In the genomic region with DNA sequence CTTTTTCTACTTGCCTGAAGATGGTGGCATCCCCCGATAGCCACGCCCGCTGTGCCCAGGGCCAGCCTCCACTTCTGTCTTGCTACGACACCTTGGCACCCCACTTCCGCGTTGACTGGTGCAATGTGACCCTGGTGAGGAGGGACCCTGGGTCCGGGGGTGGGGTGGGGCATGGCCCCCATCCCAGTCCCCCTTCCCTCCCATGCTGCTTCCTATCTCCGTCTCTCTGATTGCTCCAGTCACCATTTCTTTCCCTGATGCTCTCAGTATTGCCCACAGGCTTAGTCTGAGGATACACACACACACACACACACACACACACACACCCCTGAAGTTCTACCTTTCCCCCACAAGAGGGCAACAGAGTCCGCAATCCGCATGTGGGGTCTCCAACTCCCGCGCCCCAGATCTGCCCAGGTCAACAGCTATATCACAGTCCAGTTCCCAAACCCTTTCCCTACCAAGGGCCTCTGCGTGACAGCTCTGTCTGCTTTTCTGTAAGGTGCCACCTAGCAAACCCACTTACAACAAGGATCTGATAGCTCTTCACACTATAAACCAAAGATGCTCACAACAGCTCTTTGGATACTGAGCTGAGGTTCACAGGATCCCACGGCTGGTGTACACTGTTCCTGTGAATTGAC, we compare ENCODE assay signal across 8 cellular contexts. TPM values are rescaled to one million over a fixed set of nuclear protein-coding genes. Genes with fewer than 3 reads are reported as not detected.
DNase-seq lines count a peak whose midpoint lies in the region; ATAC-seq and TF ChIP-seq lines count a peak whose summit lies in the region.

No MANE protein-coding gene starts in this region.

- H3K36me3 ChIP-seq in SK-N-SH (replicated peaks in 1 of 2; ENCODE audit: control insufficient read depth in 1 of 2, insufficient read depth in 2 of 2, low read length in 1 of 2), result no peaks in the 10 kb centered on the region

- H3K4me3 ChIP-seq in SK-N-SH (ENCODE audit: low read depth in 2 of 2, low read length in 1 of 2), result no peak overlapping the region
- no peak overlapping the region for H3K4me3 ChIP-seq in right cardiac atrium (ENCODE audit: low read length)

- intact Hi-C loops in right cardiac atrium (cut with DNase I), result loop anchor here in 3 of 4 donors (5.0 to 10.0 kb wide), 2 partner anchors 52 to 54 kb away; no protein-coding TSS in a partner anchor

- DNase-seq in DMS79 (lab: John Stamatoyannopoulos, UW), result peak; percentile 40
- DNase-seq in LHCN-M2 (ENCODE audit: low read depth), result peak; percentile 63
- peak; percentile 90 for DNase-seq in SK-N-SH
- peak; percentile 49 for DNase-seq in activated naive CD8-positive, alpha-beta T cell treated with anti-CD3 and anti-CD28 coated beads, Interleukin-2, amount 50 U/mL, for 24 hours
- peak; percentile 52 to 75 (median 65) for DNase-seq in right cardiac atrium
- DNase-seq in stimulated activated CD4-positive, alpha-beta T cell treated with anti-CD3 and anti-CD28 coated beads, Interleukin-12 subunit alpha, Interleukin-12 subunit beta, amount 100 ng/mL, for 4 hours, result peak; percentile 42

- CTCF ChIA-PET in SK-N-SH (lab: Yijun Ruan, JAX), result interaction anchor here (0.6 to 17.0 kb wide), 58 partner anchors 8 to 413 kb away, joined by 3 to 517 read pairs (median 5); a partner anchor contains a TSS

- POLR2A ChIA-PET in SK-N-SH (lab: Yijun Ruan, JAX), result interaction anchor here (1.1 kb wide), 1 partner anchor 9 kb away, joined by 5 read pairs; no protein-coding TSS in a partner anchor

- no peak overlapping the region for H3K9ac ChIP-seq in SK-N-SH

- H3K36me3 Mint-ChIP-seq in activated naive CD8-positive, alpha-beta T cell treated with anti-CD3 and anti-CD28 coated beads, Interleukin-2, amount 50 U/mL, for 24 hours (ENCODE audit: low read depth), result no peaks in the 10 kb centered on the region

- H4K20me1 ChIP-seq in SK-N-SH (ENCODE audit: insufficient read depth), result no peaks in the 10 kb centered on the region

- H3F3A ChIP-seq in SK-N-SH (replicated peaks; ENCODE audit: insufficient read depth), result peaks cover 18% of the 10 kb centered on the region

- WGBS in SK-N-SH (ENCODE audit: low lambda C conversion rate), result 26% methylated on average over 14 of the region's 14 CpGs
- WGBS in right cardiac atrium, result 34% methylated on average over 14 of the region's 14 CpGs

- TF ChIP-seq RAD21 in SK-N-SH (IDR thresholded peaks at IDR 0.05; ENCODE audit: low read length), result peak; percentile 98

- ATAC-seq in activated naive CD8-positive, alpha-beta T cell treated with anti-CD3 and anti-CD28 coated beads, Interleukin-2, amount 50 U/mL, for 24 hours, result peak; percentile 72
- ATAC-seq in right cardiac atrium (peak; percentile 2 to 24), GM18907 (IDR thresholded peaks at IDR 0.05; ENCODE audit: unreplicated experiment) (no peak), HG02973 (IDR thresholded peaks at IDR 0.05; ENCODE audit: unreplicated experiment) (no peak)

- peak overlapping the region; percentile 62 for H3K27ac Mint-ChIP-seq in activated naive CD8-positive, alpha-beta T cell treated with anti-CD3 and anti-CD28 coated beads, Interleukin-2, amount 50 U/mL, for 24 hours

- no peaks in the 10 kb centered on the region for H3K9me3 ChIP-seq in SK-N-SH
- H3K9me3 ChIP-seq in right cardiac atrium (ENCODE audit: control insufficient read depth, low read length), result no peaks in the 10 kb centered on the region

- no peak overlapping the region for H2AFZ ChIP-seq in SK-N-SH (ENCODE audit: low read depth)

- H3K4me1 Mint-ChIP-seq in activated naive CD8-positive, alpha-beta T cell treated with anti-CD3 and anti-CD28 coated beads, Interleukin-2, amount 50 U/mL, for 24 hours, result peaks cover 13% of the 10 kb centered on the region

- TF ChIP-seq CTCF in SK-N-SH (IDR thresholded peaks at IDR 0.05), result peak; percentile 99

- no peaks in the 10 kb centered on the region for H3K27me3 Mint-ChIP-seq in activated naive CD8-positive, alpha-beta T cell treated with anti-CD3 and anti-CD28 coated beads, Interleukin-2, amount 50 U/mL, for 24 hours

- no peak overlapping the region for H3K4me2 ChIP-seq in SK-N-SH

- H3K27ac ChIP-seq in SK-N-SH (ENCODE audit: low read depth in 2 of 2, low read length in 1 of 2), result no peak overlapping the region
- H3K27ac ChIP-seq in right cardiac atrium (ENCODE audit: low read length), result no peak overlapping the region

- H3K9me2 ChIP-seq in SK-N-SH, result no peaks in the 10 kb centered on the region

- TF ChIP-seq EP300 in SK-N-SH (IDR thresholded peaks at IDR 0.05; ENCODE audit: borderline replicate concordance in 1 of 2, low read depth in 1 of 2, low read length in 1 of 2), result no peak; a peak in 1 of 4 replicates

- no peaks in the 10 kb centered on the region for H3K9me3 Mint-ChIP-seq in activated naive CD8-positive, alpha-beta T cell treated with anti-CD3 and anti-CD28 coated beads, Interleukin-2, amount 50 U/mL, for 24 hours

- H3K4me1 ChIP-seq in SK-N-SH (ENCODE audit: control insufficient read depth in 1 of 2, insufficient read depth in 2 of 2, low read depth in 1 of 2, low read length in 1 of 2) (peaks cover 12 to 22% of the 10 kb centered on the region in 2 experiments), right cardiac atrium (ENCODE audit: control insufficient read depth, insufficient read depth, low read length) (peaks cover 6% of the 10 kb centered on the region)

- peak overlapping the region; percentile 48 for H3K4me3 Mint-ChIP-seq in activated naive CD8-positive, alpha-beta T cell treated with anti-CD3 and anti-CD28 coated beads, Interleukin-2, amount 50 U/mL, for 24 hours

- no peaks in the 10 kb centered on the region for H3K79me2 ChIP-seq in SK-N-SH (ENCODE audit: insufficient read depth)

- H3K27me3 ChIP-seq in SK-N-SH (ENCODE audit: insufficient read depth), result no peaks in the 10 kb centered on the region
- H3K27me3 ChIP-seq in right cardiac atrium (ENCODE audit: control insufficient read depth, insufficient read depth), result no peaks in the 10 kb centered on the region

TF ChIP-seq in SK-N-SH, 30 proteins besides CTCF, POLR2A, EP300 and RAD21 (continues in another document):
- TF ChIP-seq MEF2A (IDR thresholded peaks at IDR 0.05; ENCODE audit: borderline replicate concordance, low read depth) (no peak), TCF12 (IDR thresholded peaks at IDR 0.05) (no peak), MXI1 (IDR thresholded peaks at IDR 0.05; ENCODE audit: low read depth, low read length) (0 out of 2 replicates have a peak, but pooled peaks have one; percentile 46), NRF1 (IDR thresholded peaks at IDR 0.05; ENCODE audit: low read depth, low read length) (no peak), SIN3A (IDR thresholded peaks at IDR 0.05; ENCODE audit: borderline replicate concordance, low read depth, low read length) (peak; percentile 77; the same call in 1 of the 2 replicates), SMC3 (IDR thresholded peaks at IDR 0.05; ENCODE audit: low read depth, low read length) (peak; percentile 99)
- TF ChIP-seq, protein P1, sequence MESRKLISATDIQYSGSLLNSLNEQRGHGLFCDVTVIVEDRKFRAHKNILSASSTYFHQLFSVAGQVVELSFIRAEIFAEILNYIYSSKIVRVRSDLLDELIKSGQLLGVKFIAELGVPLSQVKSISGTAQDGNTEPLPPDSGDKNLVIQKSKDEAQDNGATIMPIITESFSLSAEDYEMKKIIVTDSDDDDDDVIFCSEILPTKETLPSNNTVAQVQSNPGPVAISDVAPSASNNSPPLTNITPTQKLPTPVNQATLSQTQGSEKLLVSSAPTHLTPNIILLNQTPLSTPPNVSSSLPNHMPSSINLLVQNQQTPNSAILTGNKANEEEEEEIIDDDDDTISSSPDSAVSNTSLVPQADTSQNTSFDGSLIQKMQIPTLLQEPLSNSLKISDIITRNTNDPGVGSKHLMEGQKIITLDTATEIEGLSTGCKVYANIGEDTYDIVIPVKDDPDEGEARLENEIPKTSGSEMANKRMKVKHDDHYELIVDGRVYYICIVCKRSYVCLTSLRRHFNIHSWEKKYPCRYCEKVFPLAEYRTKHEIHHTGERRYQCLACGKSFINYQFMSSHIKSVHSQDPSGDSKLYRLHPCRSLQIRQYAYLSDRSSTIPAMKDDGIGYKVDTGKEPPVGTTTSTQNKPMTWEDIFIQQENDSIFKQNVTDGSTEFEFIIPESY (IDR thresholded peaks at IDR 0.05; ENCODE audit: borderline replicate concordance, low read depth), result no peak
- TF ChIP-seq, protein P2, sequence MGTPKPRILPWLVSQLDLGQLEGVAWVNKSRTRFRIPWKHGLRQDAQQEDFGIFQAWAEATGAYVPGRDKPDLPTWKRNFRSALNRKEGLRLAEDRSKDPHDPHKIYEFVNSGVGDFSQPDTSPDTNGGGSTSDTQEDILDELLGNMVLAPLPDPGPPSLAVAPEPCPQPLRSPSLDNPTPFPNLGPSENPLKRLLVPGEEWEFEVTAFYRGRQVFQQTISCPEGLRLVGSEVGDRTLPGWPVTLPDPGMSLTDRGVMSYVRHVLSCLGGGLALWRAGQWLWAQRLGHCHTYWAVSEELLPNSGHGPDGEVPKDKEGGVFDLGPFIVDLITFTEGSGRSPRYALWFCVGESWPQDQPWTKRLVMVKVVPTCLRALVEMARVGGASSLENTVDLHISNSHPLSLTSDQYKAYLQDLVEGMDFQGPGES (IDR thresholded peaks at IDR 0.05; ENCODE audit: low read depth, low read length), result no peak

RNA-seq across cellular contexts. Expression of a gene that starts 3.4 kb away (rescaled TPM):
- total RNA-seq in LHCN-M2 (2014; rRNA removed) (200 and 207 TPM in 2 replicates), right cardiac atrium (100 to 1,000 TPM; 127 to 150 (median 133) TPM)
- 205 TPM for polyA plus RNA-seq in LHCN-M2 (2012)
- polyA plus RNA-seq in SK-N-SH (2012; rRNA removed) (0.29 TPM in 1 of 2 replicates, not detected in the other), right cardiac atrium (156 TPM)
- polyA plus RNA-seq in SK-N-SH (2012; cell fraction: cytosol; rRNA removed), result 0.04 and 0.07 TPM in 2 replicates
- 0.11 and 0.15 TPM in 2 replicates for polyA plus RNA-seq in SK-N-SH (2012; cell fraction: nucleus; rRNA removed)

RNA-seq across cellular contexts. Expression of a gene that starts 18.8 kb away (rescaled TPM):
- 40.6 and 42.7 TPM in 2 replicates for total RNA-seq in LHCN-M2 (2014; rRNA removed)
- polyA plus RNA-seq in LHCN-M2 (2012), result 35.2 TPM
- polyA plus RNA-seq in SK-N-SH (2012; rRNA removed), result 26.9 and 35.2 TPM in 2 replicates
- polyA plus RNA-seq in SK-N-SH (2012; cell fraction: cytosol; rRNA removed), result 19.8 and 24.9 TPM in 2 replicates
- 65.0 and 65.1 TPM in 2 replicates for polyA plus RNA-seq in SK-N-SH (2012; cell fraction: nucleus; rRNA removed)
- total RNA-seq in right cardiac atrium, result 10 to 100 TPM; 33.2 to 40.7 (median 36.1) TPM
- 26.5 TPM for polyA plus RNA-seq in right cardiac atrium

RNA-seq across cellular contexts. Expression of a gene that starts 32.2 kb away (rescaled TPM):
- total RNA-seq in LHCN-M2 (2014; rRNA removed), result 339 and 356 TPM in 2 replicates
- polyA plus RNA-seq in LHCN-M2 (2012), result 1,579 TPM
- 265 and 1,461 TPM in 2 replicates for polyA plus RNA-seq in SK-N-SH (2012; rRNA removed)
- polyA plus RNA-seq in SK-N-SH (2012; cell fraction: cytosol; rRNA removed), result 757 and 1,045 TPM in 2 replicates
- polyA plus RNA-seq in SK-N-SH (2012; cell fraction: nucleus; rRNA removed), result 2,732 and 4,628 TPM in 2 replicates
- total RNA-seq in right cardiac atrium, result 100 to 1,000 TPM in 1 of 4 donors, 10 to 100 TPM in 3; 58.4 to 138 (median 74.3) TPM
- polyA plus RNA-seq in right cardiac atrium, result 24.8 TPM

RNA-seq across cellular contexts. Expression of a gene that starts 39.3 kb away (rescaled TPM):
- total RNA-seq in LHCN-M2 (2014; rRNA removed) (1.1 and 1.6 TPM in 2 replicates), right cardiac atrium (1 to 10 TPM; 2.4 to 4.0 (median 3.5) TPM)
- polyA plus RNA-seq in LHCN-M2 (2012), result 2.3 TPM
- polyA plus RNA-seq in SK-N-SH (2012; rRNA removed) (2.8 and 3.4 TPM in 2 replicates), right cardiac atrium (3.3 TPM)
- polyA plus RNA-seq in SK-N-SH (2012; cell fraction: cytosol; rRNA removed), result 1.2 and 2.0 TPM in 2 replicates
- 12.4 and 16.5 TPM in 2 replicates for polyA plus RNA-seq in SK-N-SH (2012; cell fraction: nucleus; rRNA removed)

Comparison
In these comparisons a context has a peak if more than half of its experiments do, and no peak if none do; other contexts are left out.
1. DNase-seq: peak in every context shown above with its lines; median percentile 90 in SK-N-SH; 65 in right cardiac atrium; 63 in LHCN-M2; 49 in activated naive CD8-positive, alpha-beta T cell treated with anti-CD3 and anti-CD28 coated beads, Interleukin-2, amount 50 U/mL, for 24 hours; 42 in stimulated activated CD4-positive, alpha-beta T cell treated with anti-CD3 and anti-CD28 coated beads, Interleukin-12 subunit alpha, Interleukin-12 subunit beta, amount 100 ng/mL, for 4 hours; 40 in DMS79.
2. ATAC-seq: peak in activated naive CD8-positive, alpha-beta T cell treated with anti-CD3 and anti-CD28 coated beads, Interleukin-2, amount 50 U/mL, for 24 hours (single experiment) and right cardiac atrium (2 of 2); none in GM18907 (single experiment) and HG02973 (single experiment).